Comparison of ENCODE assay signal across 19 cellular contexts in genomic region chr19:51772977-51773376, GRCh38. TPM values are rescaled to one million over a fixed set of nuclear protein-coding genes. Genes with fewer than 3 reads are reported as not detected.
DNase-seq lines count a peak whose midpoint lies in the region; ATAC-seq, FAIRE-seq and TF ChIP-seq lines count a peak whose summit lies in the region.
"Had no signal": no experiment of that assay in that cellular context is flagged by ENCODE, and none has a peak within 500 bp of the region (broad histone marks: within the 10 kb centered on the region; RNA-seq: fewer than 3 reads in every experiment).

No MANE protein-coding gene starts in this region.

- no peak overlapping the region for H3K9ac ChIP-seq in keratinocyte (ENCODE audit: control insufficient read depth, extremely low read depth, insufficient read depth, low read length)

- CTCF ChIA-PET in activated CD4-positive, alpha-beta T cell treated with anti-CD3 and anti-CD28 coated beads, Interleukin-2, amount 10 ng/mL, durations not matched to agents 7 days and 5 days (lab: Charles Lee), result no interaction called here

- TF ChIP-seq CTCF in GM23338 (conservative IDR thresholded peaks at IDR 0.05; ENCODE audit: low read depth in 2 of 2), result peak; percentile 32 to 69
- peak in 2 of 3 experiments; percentile 9 to 40 for TF ChIP-seq CTCF in keratinocyte (optimal IDR thresholded peaks at IDR 0.05 in 1 of 3, IDR thresholded peaks at IDR 0.05 in 1 of 3, conservative IDR thresholded peaks at IDR 0.05 in 1 of 3; ENCODE audit: extremely low read depth in 1 of 3, insufficient read depth in 2 of 3, low read length in 3 of 3)
- TF ChIP-seq CTCF in right lobe of liver (IDR thresholded peaks at IDR 0.05), result no peak

- 44% methylated on average over 4 of the region's 6 CpGs for WGBS in right lobe of liver (ENCODE audit: insufficient coverage, low coverage, low lambda C conversion rate, missing lambda C conversion rate)

- H3K27ac Mint-ChIP-seq in GM23338, result no peak overlapping the region
- H3K27ac Mint-ChIP-seq in activated CD4-positive, alpha-beta T cell treated with anti-CD3 and anti-CD28 coated beads, Interleukin-2, amount 10 ng/mL, durations not matched to agents 7 days and 5 days, result no peak overlapping the region

- intact Hi-C loops in right lobe of liver (cut with DNase I), result no loop called here

- H3K27me3 ChIP-seq in GM23338 (ENCODE audit: insufficient read depth) (no peaks in the 10 kb centered on the region), keratinocyte (ENCODE audit: control insufficient read depth, extremely low read depth, insufficient read depth, low read length) (no peaks in the 10 kb centered on the region), right lobe of liver (no peaks in the 10 kb centered on the region)

- H3K9me3 ChIP-seq in keratinocyte (ENCODE audit: control insufficient read depth, low read depth, low read length) (no peaks in the 10 kb centered on the region), right lobe of liver (no peaks in the 10 kb centered on the region)
- H3K9me3 ChIP-seq: BE2C had no signal

- H2AFZ ChIP-seq in GM23338 (0 out of 2 replicates have a peak overlapping the region, but pooled peaks have one; percentile 43), keratinocyte (ENCODE audit: control insufficient read depth, low read length) (no peak overlapping the region)

- peaks cover 10% of the 10 kb centered on the region for H3K27me3 Mint-ChIP-seq in GM23338 (ENCODE audit: insufficient read depth, low read depth, poor library complexity)
- H3K27me3 Mint-ChIP-seq in activated CD4-positive, alpha-beta T cell treated with anti-CD3 and anti-CD28 coated beads, Interleukin-2, amount 10 ng/mL, durations not matched to agents 7 days and 5 days, result peaks cover 26% of the 10 kb centered on the region

- H3K36me3 ChIP-seq in GM23338 (ENCODE audit: insufficient read depth) (no peaks in the 10 kb centered on the region), keratinocyte (ENCODE audit: control insufficient read depth in 2 of 2, extremely low read depth in 1 of 2, insufficient read depth in 2 of 2, low read length in 2 of 2) (no peaks in the 10 kb centered on the region), right lobe of liver (no peaks in the 10 kb centered on the region)
- H3K36me3 ChIP-seq: BE2C had no signal

- no peaks in the 10 kb centered on the region for H3F3A ChIP-seq in GM23338 (replicated peaks; ENCODE audit: low read depth)

- dilution Hi-C loops in keratinocyte (cut with MboI; ENCODE audit: extremely low pct_ligation_motif_present, low sequenced_read_pairs), result no loop called here

- TF ChIP-seq POLR2A in right lobe of liver (IDR thresholded peaks at IDR 0.05), result no peak

- H3K4me1 ChIP-seq in GM23338 (ENCODE audit: insufficient read depth) (no peaks in the 10 kb centered on the region), keratinocyte (ENCODE audit: control insufficient read depth, extremely low read depth, insufficient read depth, low read length) (no peaks in the 10 kb centered on the region), right lobe of liver (peaks cover 0 to under 1% (median 0%) of the 10 kb centered on the region in 4 donors)
- H3K4me1 ChIP-seq: BE2C had no signal

- H4K20me1 ChIP-seq in GM23338 (replicated peaks; ENCODE audit: insufficient read depth) (no peaks in the 10 kb centered on the region), keratinocyte (ENCODE audit: control insufficient read depth, extremely low read depth, insufficient read depth, low read length) (no peaks in the 10 kb centered on the region)

- no peak overlapping the region for H3K27ac ChIP-seq in GM23338 (ENCODE audit: low read depth)
- H3K27ac ChIP-seq in keratinocyte (ENCODE audit: control insufficient read depth, insufficient read depth, low read length), result no peak overlapping the region
- H3K27ac ChIP-seq in right lobe of liver, result no peak overlapping the region

- FAIRE-seq in keratinocyte (lab: Jason Lieb, UNC), result no peak
- FAIRE-seq: G401.6, GM12878 had no signal

- no peaks in the 10 kb centered on the region for H3K79me2 ChIP-seq in GM23338 (replicated peaks; ENCODE audit: insufficient read depth)
- H3K79me2 ChIP-seq in keratinocyte (ENCODE audit: control insufficient read depth, insufficient read depth, low read length), result no peaks in the 10 kb centered on the region

- H3K4me1 Mint-ChIP-seq in GM23338, result no peaks in the 10 kb centered on the region; the same call in 2 of the 3 replicates
- peaks cover 2% of the 10 kb centered on the region for H3K4me1 Mint-ChIP-seq in activated CD4-positive, alpha-beta T cell treated with anti-CD3 and anti-CD28 coated beads, Interleukin-2, amount 10 ng/mL, durations not matched to agents 7 days and 5 days

- DNase-seq in CD1c-positive myeloid dendritic cell (ENCODE audit: extremely low spot score), result peak; percentile 70
- peak; percentile 3 for DNase-seq in GM23338 (ENCODE audit: low spot score)
- DNase-seq in RPMI7951 (ENCODE audit: low read depth), result peak; percentile 40
- DNase-seq in keratinocyte (ENCODE audit: low read depth, low spot score), result no peak
- no peak for DNase-seq in right lobe of liver
- no peak for DNase-seq in NCI-H1417 treated with DMSO at 0.1 percent for 48 hours (lab: John Stamatoyannopoulos, UW)
- DNase-seq in activated CD4-positive, alpha-beta T cell treated with anti-CD3 and anti-CD28 coated beads, Interleukin-2, amount 10 ng/mL, durations not matched to agents 7 days and 5 days, result no peak
- DNase-seq: BE2C; CD8-positive, alpha-beta memory T cell; DMS79 treated with DMSO at 0.1 percent for 48 hours; HCEC 1CT; KBM-7; NCI-H187 treated with DMSO at 0.1 percent for 48 hours; NCI-H446 treated with DMSO at 0.1 percent for 48 hours; SW 1271 had no signal

- no peaks in the 10 kb centered on the region for H3K9me1 ChIP-seq in keratinocyte (ENCODE audit: control insufficient read depth, extremely low read depth, insufficient read depth, low read length)

- peaks cover 5% of the 10 kb centered on the region; the same call in 1 of the 2 replicates for H3K9me2 ChIP-seq in GM23338 (ENCODE audit: insufficient read depth)

- POLR2A ChIA-PET in activated CD4-positive, alpha-beta T cell treated with anti-CD3 and anti-CD28 coated beads, Interleukin-2, amount 10 ng/mL, durations not matched to agents 7 days and 5 days (lab: Charles Lee), result no interaction called here

- no peaks in the 10 kb centered on the region for H3K36me3 Mint-ChIP-seq in GM23338 (ENCODE audit: low read depth)
- no peaks in the 10 kb centered on the region for H3K36me3 Mint-ChIP-seq in activated CD4-positive, alpha-beta T cell treated with anti-CD3 and anti-CD28 coated beads, Interleukin-2, amount 10 ng/mL, durations not matched to agents 7 days and 5 days (ENCODE audit: low read depth)
- H3K36me3 Mint-ChIP-seq: CD8-positive, alpha-beta memory T cell had no signal

- H3K4me2 ChIP-seq in GM23338 (no peak overlapping the region), keratinocyte (ENCODE audit: control insufficient read depth, extremely low read depth, insufficient read depth, low read depth, low read length) (no peak overlapping the region)

- no peak overlapping the region for H3K4me3 Mint-ChIP-seq in GM23338
- no peak overlapping the region for H3K4me3 Mint-ChIP-seq in activated CD4-positive, alpha-beta T cell treated with anti-CD3 and anti-CD28 coated beads, Interleukin-2, amount 10 ng/mL, durations not matched to agents 7 days and 5 days
- H3K4me3 Mint-ChIP-seq: CD8-positive, alpha-beta memory T cell had no signal

- no peak for ATAC-seq in GM23338
- no peak for ATAC-seq in right lobe of liver
- ATAC-seq in HG02678 (IDR thresholded peaks at IDR 0.05; ENCODE audit: unreplicated experiment), result no peak
- ATAC-seq: GM12878 had no signal

- H3K4me3 ChIP-seq in GM23338 (no peak overlapping the region), keratinocyte (ENCODE audit: control insufficient read depth in 2 of 3, extremely low read depth in 1 of 3, insufficient read depth in 2 of 3, low read depth in 1 of 3, low read length in 3 of 3) (no peak overlapping the region), right lobe of liver (no peak overlapping the region)
- H3K4me3 ChIP-seq: GM12878 had no signal

- H3K9me3 Mint-ChIP-seq in GM23338, result peaks cover 20% of the 10 kb centered on the region
- peaks cover 9% of the 10 kb centered on the region for H3K9me3 Mint-ChIP-seq in activated CD4-positive, alpha-beta T cell treated with anti-CD3 and anti-CD28 coated beads, Interleukin-2, amount 10 ng/mL, durations not matched to agents 7 days and 5 days

RNA-seq across cellular contexts. Expression of gene FPR2, which starts 12.0 kb away (rescaled TPM):
- not detected in 2 replicates for total RNA-seq in GM23338 (2014; rRNA removed; shearing (Covaris generic))
- polyA plus RNA-seq in GM23338 (2016; fragmentation: Nextera tagmentation; extraction: Ambion mirVana), result not detected in 2 replicates
- total RNA-seq in RPMI7951 (2014; rRNA removed; shearing (Covaris generic)), result 8.1 and 8.4 TPM in 2 replicates
- 0.03 to 0.06 TPM (median 0.05 TPM) in 3 replicates for polyA plus RNA-seq in keratinocyte
- not detected for polyA plus RNA-seq in keratinocyte (2011; ENCODE audit: low read depth)
- 0.08 TPM in 1 of 2 replicates, not detected in the other for polyA plus RNA-seq in keratinocyte (2011; cell fraction: cytosol; rRNA removed)
- 0.13 TPM in 1 of 2 replicates, not detected in the other for polyA plus RNA-seq in keratinocyte (2011; cell fraction: nucleus; rRNA removed)
- not detected in 2 replicates for polyA plus RNA-seq in keratinocyte (2012; ENCODE audit: low replicate concordance)
- 0.32 TPM in 1 of 3 replicates, not detected in the others for polyA minus RNA-seq in keratinocyte
- not detected for polyA minus RNA-seq in keratinocyte (2011; cell fraction: cytosol; rRNA and poly(A)+ RNA removed)
- not detected in 2 replicates for polyA minus RNA-seq in keratinocyte (2011; cell fraction: nucleus; rRNA and poly(A)+ RNA removed)
- total RNA-seq in right lobe of liver, result 1 to 10 TPM in 3 of 6 experiments, under 1 TPM in 3; 0.75 to 1.6 (median 1.1) TPM
- total RNA-seq in activated CD4-positive, alpha-beta T cell treated with anti-CD3 and anti-CD28 coated beads, Interleukin-2, amount 10 ng/mL, durations not matched to agents 7 days and 5 days, result not detected
- total RNA-seq: CD8-positive, alpha-beta memory T cell; GM12878; T-helper 2 cell treated with Interferon-gamma antibody and Interleukin-4, amounts not matched to agents 100 ng/mL and 5 ng/mL, for 36 hours had no signal
- polyA plus RNA-seq: CD8-positive, alpha-beta memory T cell; GM12878 had no signal

RNA-seq across cellular contexts. Expression of gene FPR1, which starts 21.3 kb away (rescaled TPM):
- not detected in 2 replicates for total RNA-seq in GM23338 (2014; rRNA removed; shearing (Covaris generic))
- polyA plus RNA-seq in GM23338 (2016; fragmentation: Nextera tagmentation; extraction: Ambion mirVana) (not detected in 2 replicates), keratinocyte (2.4 to 7.7 TPM (median 3.0 TPM) in 3 replicates)
- 9.4 and 13.2 TPM in 2 replicates for total RNA-seq in RPMI7951 (2014; rRNA removed; shearing (Covaris generic))
- polyA plus RNA-seq in keratinocyte (2011; ENCODE audit: low read depth), result not detected
- 2.2 and 2.7 TPM in 2 replicates for polyA plus RNA-seq in keratinocyte (2011; cell fraction: cytosol; rRNA removed)
- 5.7 and 6.5 TPM in 2 replicates for polyA plus RNA-seq in keratinocyte (2011; cell fraction: nucleus; rRNA removed)
- 0.51 and 1.2 TPM in 2 replicates for polyA plus RNA-seq in keratinocyte (2012; ENCODE audit: low replicate concordance)
- 3.3 to 23.2 TPM (median 6.4 TPM) in 3 replicates for polyA minus RNA-seq in keratinocyte
- polyA minus RNA-seq in keratinocyte (2011; cell fraction: cytosol; rRNA and poly(A)+ RNA removed), result not detected
- polyA minus RNA-seq in keratinocyte (2011; cell fraction: nucleus; rRNA and poly(A)+ RNA removed), result 3.3 and 3.6 TPM in 2 replicates
- 1 to 10 TPM; 1.1 to 9.0 (median 5.2) TPM for total RNA-seq in right lobe of liver
- total RNA-seq in activated CD4-positive, alpha-beta T cell treated with anti-CD3 and anti-CD28 coated beads, Interleukin-2, amount 10 ng/mL, durations not matched to agents 7 days and 5 days, result not detected
- total RNA-seq: CD8-positive, alpha-beta memory T cell; GM12878; T-helper 2 cell treated with Interferon-gamma antibody and Interleukin-4, amounts not matched to agents 100 ng/mL and 5 ng/mL, for 36 hours had no signal
- polyA plus RNA-seq: CD8-positive, alpha-beta memory T cell; GM12878 had no signal

RNA-seq across cellular contexts. Expression of gene FPR3, which starts 22.0 kb away (rescaled TPM):
- not detected in 2 replicates for total RNA-seq in GM23338 (2014; rRNA removed; shearing (Covaris generic))
- polyA plus RNA-seq in GM23338 (2016; fragmentation: Nextera tagmentation; extraction: Ambion mirVana) (0.16 TPM in 1 of 2 replicates, not detected in the other), keratinocyte (not detected in 3 replicates)
- 0.60 and 0.98 TPM in 2 replicates for total RNA-seq in RPMI7951 (2014; rRNA removed; shearing (Covaris generic))
- not detected for polyA plus RNA-seq in keratinocyte (2011; ENCODE audit: low read depth)
- polyA plus RNA-seq in keratinocyte (2011; cell fraction: cytosol; rRNA removed), result not detected in 2 replicates
- not detected in 2 replicates for polyA plus RNA-seq in keratinocyte (2011; cell fraction: nucleus; rRNA removed)
- not detected in 2 replicates for polyA plus RNA-seq in keratinocyte (2012; ENCODE audit: low replicate concordance)
- polyA minus RNA-seq in keratinocyte, result not detected in 3 replicates
- polyA minus RNA-seq in keratinocyte (2011; cell fraction: cytosol; rRNA and poly(A)+ RNA removed), result not detected
- not detected in 2 replicates for polyA minus RNA-seq in keratinocyte (2011; cell fraction: nucleus; rRNA and poly(A)+ RNA removed)
- 10 to 100 TPM in 1 of 6 experiments, 1 to 10 TPM in 5; 2.2 to 13.9 (median 4.6) TPM for total RNA-seq in right lobe of liver
- not detected for total RNA-seq in activated CD4-positive, alpha-beta T cell treated with anti-CD3 and anti-CD28 coated beads, Interleukin-2, amount 10 ng/mL, durations not matched to agents 7 days and 5 days
- total RNA-seq: GM12878; T-helper 2 cell treated with Interferon-gamma antibody and Interleukin-4, amounts not matched to agents 100 ng/mL and 5 ng/mL, for 36 hours had no signal
- polyA plus RNA-seq: CD8-positive, alpha-beta memory T cell; GM12878 had no signal

RNA-seq across cellular contexts. Expression of gene HAS1, which starts 49.2 kb away (rescaled TPM):
- total RNA-seq in GM23338 (2014; rRNA removed; shearing (Covaris generic)), result 1.8 and 2.0 TPM in 2 replicates
- polyA plus RNA-seq in GM23338 (2016; fragmentation: Nextera tagmentation; extraction: Ambion mirVana), result 0.40 and 0.75 TPM in 2 replicates
- 0.12 and 1.4 TPM in 2 replicates for total RNA-seq in RPMI7951 (2014; rRNA removed; shearing (Covaris generic))
- polyA plus RNA-seq in keratinocyte, result 0.33 to 5.0 TPM (median 0.56 TPM) in 3 replicates
- 3.6 TPM for polyA plus RNA-seq in keratinocyte (2011; ENCODE audit: low read depth)
- polyA plus RNA-seq in keratinocyte (2011; cell fraction: cytosol; rRNA removed), result 0.26 and 0.62 TPM in 2 replicates
- 3.5 and 5.4 TPM in 2 replicates for polyA plus RNA-seq in keratinocyte (2011; cell fraction: nucleus; rRNA removed)
- 0.50 and 6.6 TPM in 2 replicates for polyA plus RNA-seq in keratinocyte (2012; ENCODE audit: low replicate concordance)
- polyA minus RNA-seq in keratinocyte, result 0.19 to 3.1 TPM (median 2.9 TPM) in 3 replicates
- polyA minus RNA-seq in keratinocyte (2011; cell fraction: cytosol; rRNA and poly(A)+ RNA removed), result 4.0 TPM
- 4.6 and 6.5 TPM in 2 replicates for polyA minus RNA-seq in keratinocyte (2011; cell fraction: nucleus; rRNA and poly(A)+ RNA removed)
- total RNA-seq in right lobe of liver, result not detected
- total RNA-seq in activated CD4-positive, alpha-beta T cell treated with anti-CD3 and anti-CD28 coated beads, Interleukin-2, amount 10 ng/mL, durations not matched to agents 7 days and 5 days, result not detected
- total RNA-seq: CD8-positive, alpha-beta memory T cell; GM12878; T-helper 2 cell treated with Interferon-gamma antibody and Interleukin-4, amounts not matched to agents 100 ng/mL and 5 ng/mL, for 36 hours had no signal
- polyA plus RNA-seq: CD8-positive, alpha-beta memory T cell; GM12878 had no signal

Comparison
In these comparisons a context has a peak if more than half of its experiments do, and no peak if none do; other contexts are left out.
1. DNase-seq: peak in CD1c-positive myeloid dendritic cell (single experiment), GM23338 (single experiment) and RPMI7951 (single experiment); none in keratinocyte (single experiment), right lobe of liver (0 of 3), NCI-H1417 treated with DMSO at 0.1 percent for 48 hours (single experiment) and activated CD4-positive, alpha-beta T cell treated with anti-CD3 and anti-CD28 coated beads, Interleukin-2, amount 10 ng/mL, durations not matched to agents 7 days and 5 days (single experiment).
2. CTCF ChIP-seq: peak in GM23338 (2 of 2) and keratinocyte (2 of 3); none in right lobe of liver (0 of 4).